Comparison of ENCODE assay signal across 8 cellular contexts in the genomic region with DNA sequence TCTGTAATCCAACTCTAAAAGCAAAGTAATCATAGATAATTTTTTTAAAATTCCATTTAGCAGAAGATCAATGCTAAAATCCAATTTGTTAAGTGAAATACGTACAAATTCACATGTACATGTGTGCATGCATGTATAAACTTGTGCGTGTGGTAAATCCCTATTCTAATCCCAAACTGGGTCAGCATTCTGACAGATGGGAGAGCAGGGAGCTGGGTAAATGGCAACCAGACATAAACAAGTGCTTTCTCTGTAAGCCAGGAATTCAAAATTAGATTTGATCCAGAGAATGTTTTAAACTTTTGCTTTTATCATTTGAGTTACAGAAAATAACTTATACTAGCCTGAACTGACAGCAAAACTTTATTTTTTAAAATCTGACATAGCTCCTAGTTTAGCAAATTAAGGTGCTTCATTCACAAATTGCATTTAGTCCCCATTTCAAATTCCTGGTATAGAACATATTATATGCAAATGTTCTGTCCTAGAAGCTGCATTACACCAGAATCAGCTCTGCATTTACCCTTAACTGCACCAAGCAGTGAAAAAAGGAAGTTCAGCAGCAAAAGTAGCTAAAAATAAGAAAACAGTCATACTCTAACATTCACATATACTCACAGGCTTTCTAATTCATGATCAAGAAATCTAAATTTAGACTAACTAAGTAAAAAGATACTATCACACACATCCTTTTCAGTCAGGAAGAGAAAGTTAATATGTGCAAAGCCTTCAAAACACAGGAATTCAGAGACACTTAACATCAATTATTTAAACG. TPM values are rescaled to one million over a fixed set of nuclear protein-coding genes. Genes with fewer than 3 reads are reported as not detected.
DNase-seq lines count a peak whose midpoint lies in the region; ATAC-seq, FAIRE-seq and TF ChIP-seq lines count a peak whose summit lies in the region.

No MANE protein-coding gene starts in this region.

- H2AFZ ChIP-seq in osteoblast (ENCODE audit: low read length) = no peak overlapping the region
- no peak overlapping the region for H2AFZ ChIP-seq in PC-9

- TF ChIP-seq CTCF in osteoblast (IDR thresholded peaks at IDR 0.05; ENCODE audit: extremely low read depth, low read depth, low read length) (no peak), PC-9 (conservative IDR thresholded peaks at IDR 0.05) (no peak)

- H3K27ac ChIP-seq in BLaER1 treated with 17β-estradiol and CSF1 and Interleukin-3, amounts not matched to agents 10 nM and 100 nM = peak overlapping the region; percentile 35 to 77 (median 59); a peak in 21 of 22 replicates
- H3K27ac ChIP-seq in osteoblast (ENCODE audit: low read depth, low read length) (no peak overlapping the region), PC-9 (no peak overlapping the region)

- peaks cover 58 to 73% (median 66%) of the 10 kb centered on the region in 3 donors for H3K4me1 Mint-ChIP-seq in T-cell

- H4K20me1 ChIP-seq in BLaER1 treated with 17β-estradiol and CSF1 and Interleukin-3, amounts not matched to agents 10 nM and 100 nM = peaks cover 0 to 99% (median 9%) of the 10 kb centered on the region in 11 experiments; a peak in 11 of 22 replicates
- H4K20me1 ChIP-seq in osteoblast (ENCODE audit: insufficient read depth, low read length) = peaks cover 41% of the 10 kb centered on the region
- peaks cover 8% of the 10 kb centered on the region for H4K20me1 ChIP-seq in PC-9 (ENCODE audit: insufficient read depth)

- peak overlapping the region in 10 of 11 experiments; percentile 24 to 68 (median 48); a peak in 16 of 22 replicates for H3K9ac ChIP-seq in BLaER1 treated with 17β-estradiol and CSF1 and Interleukin-3, amounts not matched to agents 10 nM and 100 nM

- H3K36me3 Mint-ChIP-seq in T-cell = peaks cover 8% of the 10 kb centered on the region

- ATAC-seq in HG03108 (IDR thresholded peaks at IDR 0.05; ENCODE audit: unreplicated experiment) (peak; percentile 90), T-cell (replicated peaks in 1 of 4) (peak in 1 of 4 experiments; percentile 26)

- peaks cover 0 to 3% (median 0%) of the 10 kb centered on the region in 3 donors for H3K9me3 Mint-ChIP-seq in T-cell

- no peaks in the 10 kb centered on the region for H3K9me2 ChIP-seq in PC-9 (ENCODE audit: insufficient read depth)

- H3K4me1 ChIP-seq in BLaER1 treated with 17β-estradiol and CSF1 and Interleukin-3, amounts not matched to agents 10 nM and 100 nM = peaks cover 19 to 41% (median 37%) of the 10 kb centered on the region in 10 experiments
- H3K4me1 ChIP-seq in osteoblast (ENCODE audit: insufficient read depth, low read length) = no peaks in the 10 kb centered on the region
- H3K4me1 ChIP-seq in PC-9 (replicated peaks; ENCODE audit: insufficient read depth) = no peaks in the 10 kb centered on the region

- intact Hi-C loops in PC-9 (cut with micrococcal nuclease; ENCODE audit: unreplicated experiment) = no loop called here

- FAIRE-seq in GM19239 (lab: Jason Lieb, UNC) (peak; percentile 95), H54 (lab: Jason Lieb, UNC) (no peak)

- CTCF ChIA-PET in T-cell (lab: Charles Lee) = interaction anchor here in 1 of 2 donors (1.1 to 1.3 kb wide), 2 partner anchors 10 to 315 kb away, joined by 3 to 9 read pairs; no protein-coding TSS in a partner anchor
- CTCF ChIA-PET in PC-9 (lab: Charles Lee) = interaction anchor here (0.6 kb wide), 2 partner anchors 10 to 22 kb away, joined by 5 read pairs; no protein-coding TSS in a partner anchor

- H3K27me3 ChIP-seq in BLaER1 treated with 17β-estradiol and CSF1 and Interleukin-3, amounts not matched to agents 10 nM and 100 nM = no peaks in the 10 kb centered on the region
- H3K27me3 ChIP-seq in osteoblast (ENCODE audit: insufficient read depth, low read length) (no peaks in the 10 kb centered on the region), PC-9 (ENCODE audit: insufficient read depth, low read depth) (no peaks in the 10 kb centered on the region)

- TF ChIP-seq POLR2A in H54 (IDR thresholded peaks at IDR 0.05; ENCODE audit: low read depth, low read length) = no peak

- POLR2A ChIA-PET in T-cell (lab: Charles Lee) (no interaction called here), PC-9 (lab: Charles Lee; ENCODE audit: unreplicated experiment) (no interaction called here)

- H3K27ac Mint-ChIP-seq in T-cell = peak overlapping the region; percentile 11 to 78

- no peaks in the 10 kb centered on the region for H3F3A ChIP-seq in PC-9 (ENCODE audit: insufficient read depth, low read depth)

- no peaks in the 10 kb centered on the region for H3K27me3 Mint-ChIP-seq in T-cell

- peaks cover 0 to 5% (median 0%) of the 10 kb centered on the region in 11 experiments; a peak in 3 of 22 replicates for H3K36me3 ChIP-seq in BLaER1 treated with 17β-estradiol and CSF1 and Interleukin-3, amounts not matched to agents 10 nM and 100 nM
- H3K36me3 ChIP-seq in osteoblast (ENCODE audit: insufficient read depth, low read length) (no peaks in the 10 kb centered on the region), PC-9 (ENCODE audit: low read depth) (no peaks in the 10 kb centered on the region)

- H3K9me3 ChIP-seq in BLaER1 treated with 17β-estradiol and CSF1 and Interleukin-3, amounts not matched to agents 10 nM and 100 nM (replicated peaks in 1 of 11) = peaks cover 0 to 16% (median 9%) of the 10 kb centered on the region in 11 experiments; a peak in 13 of 22 replicates
- H3K9me3 ChIP-seq in osteoblast (ENCODE audit: low read depth, low read length) = no peaks in the 10 kb centered on the region
- H3K9me3 ChIP-seq in PC-9 (ENCODE audit: insufficient read depth, low read depth) = no peaks in the 10 kb centered on the region

- no TSS peak for BruUV-seq in PC-9 (replicated peaks; lab: Mats Ljungman, UMichigan)

- peak overlapping the region in 5 of 10 experiments; percentile 12 to 45 (median 37); a peak in 7 of 20 replicates for H3K4me3 ChIP-seq in BLaER1 treated with 17β-estradiol and CSF1 and Interleukin-3, amounts not matched to agents 10 nM and 100 nM
- H3K4me3 ChIP-seq in osteoblast (ENCODE audit: insufficient read depth, low read length) (no peak overlapping the region), PC-9 (no peak overlapping the region)

- H3K79me2 ChIP-seq in osteoblast (ENCODE audit: insufficient read depth, low read length) = peaks cover 96% of the 10 kb centered on the region
- H3K79me2 ChIP-seq in PC-9 (ENCODE audit: low read depth) = peaks cover 63% of the 10 kb centered on the region

- H3K4me3 Mint-ChIP-seq in T-cell = peak overlapping the region in 2 of 3 donors; percentile 14 to 48

- DNase-seq in GM19239 (ENCODE audit: insufficient read length, low spot score) = peak; percentile 15
- no peak for DNase-seq in T-cell
- peak; percentile 76 for DNase-seq in osteoblast (ENCODE audit: insufficient read length, low spot score, missing footprints)
- DNase-seq in stimulated activated CD8-positive, alpha-beta memory T cell treated with anti-CD3 and anti-CD28 coated beads, Interleukin-4, amount 100 ng/mL, for 48 hours = no peak
- no peak for DNase-seq in H54 (ENCODE audit: insufficient read length, low spot score)
- no peak for DNase-seq in PC-9

- H3K4me2 ChIP-seq in BLaER1 treated with 17β-estradiol and CSF1 and Interleukin-3, amounts not matched to agents 10 nM and 100 nM = peak overlapping the region; percentile 58 to 89 (median 77)
- no peak overlapping the region for H3K4me2 ChIP-seq in osteoblast (ENCODE audit: insufficient read depth, low read length)
- no peak overlapping the region for H3K4me2 ChIP-seq in PC-9

RNA-seq across cellular contexts. Expression of a gene that starts 32.6 kb away (rescaled TPM):
- total RNA-seq in T-cell = 10 to 100 TPM; 32.7 to 42.1 (median 34.6) TPM
- 42.4 and 44.5 TPM in 2 replicates for total RNA-seq in osteoblast
- 22.1 and 24.4 TPM in 2 replicates for total RNA-seq in PC-9 (2021)

Comparison
In these comparisons a context has a peak if more than half of its experiments do, and no peak if none do; other contexts are left out.
1. H3K27ac ChIP-seq: peak in BLaER1 treated with 17β-estradiol and CSF1 and Interleukin-3, amounts not matched to agents 10 nM and 100 nM (11 of 11); none in osteoblast (single experiment) and PC-9 (single experiment).
2. H3K4me2 ChIP-seq: peak in BLaER1 treated with 17β-estradiol and CSF1 and Interleukin-3, amounts not matched to agents 10 nM and 100 nM (11 of 11); none in osteoblast (single experiment) and PC-9 (single experiment).
3. DNase-seq: peak in GM19239 (single experiment) and osteoblast (single experiment); none in T-cell (0 of 34), stimulated activated CD8-positive, alpha-beta memory T cell treated with anti-CD3 and anti-CD28 coated beads, Interleukin-4, amount 100 ng/mL, for 48 hours (single experiment), H54 (single experiment) and PC-9 (0 of 2).